In genomic region chr20:1932971-1933370, GRCh38 we compare ENCODE assay signal across 14 cellular contexts.
"Had no signal": no experiment of that assay in that cellular context is flagged by ENCODE, and none has a peak within 500 bp of the region (broad histone marks: within the 10 kb centered on the region; RNA-seq: fewer than 3 reads in every experiment).

No MANE protein-coding gene starts in this region.

- H3K27me3 ChIP-seq: breast epithelium, esophagus muscularis mucosa, suprapubic skin had no signal

- H3K27ac Mint-ChIP-seq: activated naive CD8-positive, alpha-beta T cell treated with anti-CD3 and anti-CD28 coated beads for 36 hours; naive thymus-derived CD8-positive, alpha-beta T cell had no signal

- H3K4me1 ChIP-seq: breast epithelium, prostate gland had no signal

- H3K4me3 ChIP-seq: breast epithelium, esophagus muscularis mucosa, lower lobe of right lung, prostate gland, suprapubic skin had no signal

- H3K27ac ChIP-seq: esophagus muscularis mucosa, lower lobe of right lung, prostate gland had no signal

- H3K36me3 ChIP-seq: breast epithelium, prostate gland had no signal

- ATAC-seq: naive thymus-derived CD8-positive, alpha-beta T cell; stimulated activated naive CD8-positive, alpha-beta T cell treated with anti-CD3 and anti-CD28 coated beads, Interleukin-15, Interleukin-2, amounts not matched to agents 100 U/mL and 50 U/mL, for 24 hours had no signal

- H3K36me3 Mint-ChIP-seq: activated naive CD8-positive, alpha-beta T cell treated with anti-CD3 and anti-CD28 coated beads for 36 hours had no signal

- H3K4me3 Mint-ChIP-seq: activated naive CD8-positive, alpha-beta T cell treated with anti-CD3 and anti-CD28 coated beads for 36 hours; naive thymus-derived CD8-positive, alpha-beta T cell had no signal

- H3K9me3 ChIP-seq: breast epithelium, esophagus muscularis mucosa, lower lobe of right lung, prostate gland, suprapubic skin had no signal

- H3K9me3 Mint-ChIP-seq: activated naive CD8-positive, alpha-beta T cell treated with anti-CD3 and anti-CD28 coated beads for 36 hours; naive thymus-derived CD8-positive, alpha-beta T cell had no signal

- DNase-seq: activated CD4-positive, alpha-beta T cell treated with anti-CD3 and anti-CD28 coated beads for 1 hour; activated CD4-positive, alpha-beta T cell treated with anti-CD3 and anti-CD28 coated beads, Interleukin-2, amount 50 U/mL, for 48 hours; activated gamma-delta T cell treated with Interleukin-2 at 50 U/mL for 16 hours; activated naive CD8-positive, alpha-beta T cell treated with anti-CD3 and anti-CD28 coated beads for 36 hours; activated T-cell treated with anti-CD3 and anti-CD28 coated beads, Interleukin-2, amount 50 U/mL, for 48 hours; lower lobe of right lung; midbrain; naive thymus-derived CD8-positive, alpha-beta T cell; stimulated activated CD4-positive, alpha-beta T cell treated with anti-CD3 and anti-CD28 coated beads, Interleukin-12 subunit alpha, Interleukin-12 subunit beta, amount 100 ng/mL, for 4 hours; stimulated activated naive CD8-positive, alpha-beta T cell treated with anti-CD3 and anti-CD28 coated beads, Interleukin-15, Interleukin-2, amounts not matched to agents 100 U/mL and 50 U/mL, for 24 hours had no signal

- H3K4me1 Mint-ChIP-seq: activated naive CD8-positive, alpha-beta T cell treated with anti-CD3 and anti-CD28 coated beads for 36 hours; naive thymus-derived CD8-positive, alpha-beta T cell had no signal
